In the genomic region with DNA sequence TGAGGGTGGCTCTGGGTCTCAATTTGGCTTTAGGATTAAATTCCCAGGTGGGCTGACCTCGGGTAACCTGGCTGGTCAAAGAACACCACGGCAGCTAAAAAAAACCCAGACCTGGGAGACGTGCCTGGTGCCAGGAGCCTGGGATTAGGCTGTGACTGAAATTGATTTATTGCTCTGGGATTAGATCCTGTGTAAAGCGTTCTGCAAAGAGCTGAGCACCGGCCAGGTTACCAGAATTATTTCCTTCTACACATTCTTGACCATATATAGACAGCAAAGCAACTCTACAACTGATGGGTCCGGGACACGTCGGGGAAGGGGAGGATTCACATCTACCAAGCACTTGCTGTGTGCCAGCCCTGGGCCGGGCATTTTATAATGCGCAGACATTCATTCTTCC, we compare ENCODE assay signal across 18 cellular contexts. TPM values are rescaled to one million over a fixed set of nuclear protein-coding genes. Genes with fewer than 3 reads are reported as not detected.
DNase-seq lines count a peak whose midpoint lies in the region; ATAC-seq, FAIRE-seq and TF ChIP-seq lines count a peak whose summit lies in the region.
"Had no signal": no experiment of that assay in that cellular context is flagged by ENCODE, and none has a peak within 500 bp of the region (broad histone marks: within the 10 kb centered on the region; RNA-seq: fewer than 3 reads in every experiment).

No MANE protein-coding gene starts in this region.

- ATAC-seq in RWPE2 (ENCODE audit: low read depth) (peak; percentile 69), GM18511 (IDR thresholded peaks at IDR 0.05; ENCODE audit: unreplicated experiment) (no peak)
- ATAC-seq: activated CD8-positive, alpha-beta memory T cell treated with anti-CD3 and anti-CD28 coated beads, Interleukin-2, amount 10 ng/mL, durations not matched to agents 7 days and 5 days; PC-3 had no signal

- peak; percentile 49 for DNase-seq in ELF-1 (ENCODE audit: low read depth, low spot score)
- no peak for DNase-seq in RWPE2 (ENCODE audit: low spot score)
- peak; percentile 59 for DNase-seq in left kidney (ENCODE audit: low read depth, low spot score)
- DNase-seq in RCC 7860 (ENCODE audit: low spot score): no peak
- no peak for DNase-seq in activated CD4-positive, alpha-beta T cell treated with anti-CD3 and anti-CD28 coated beads, Interleukin-2, amount 50 U/mL, for 4 hours
- DNase-seq in stimulated activated CD4-positive, alpha-beta T cell treated with anti-CD3 and anti-CD28 coated beads, Interleukin-4, amount 100 ng/mL, for 24 hours: no peak
- DNase-seq: ACHN; activated CD4-positive, CD25-positive, alpha-beta regulatory T cell treated with anti-CD3 and anti-CD28 coated beads, Interleukin-2, amount 50 U/mL, for 72 hours; activated CD8-positive, alpha-beta memory T cell treated with anti-CD3 and anti-CD28 coated beads, Interleukin-2, amount 10 ng/mL, durations not matched to agents 7 days and 5 days; CD4-positive, alpha-beta T cell; DMS79 treated with DMSO at 0.1 percent for 48 hours; endodermal cell; NCI-H2081; PC-3 had no signal

- H3K4me3 ChIP-seq in RWPE2 (ENCODE audit: severe bottlenecking) (no peak overlapping the region), skeletal muscle tissue (ENCODE audit: low read length in 3 of 3) (no peak overlapping the region)
- H3K4me3 ChIP-seq: SK-N-MC, tibial nerve had no signal

- peak overlapping the region in 1 of 3 donors; percentile 57 for H3K9ac ChIP-seq in skeletal muscle tissue (ENCODE audit: low read depth in 1 of 3, low read length in 3 of 3)

- H3K27ac ChIP-seq in RWPE2 (ENCODE audit: poor library complexity, severe bottlenecking) (no peak overlapping the region), skeletal muscle tissue (ENCODE audit: low read depth, low read length) (peak overlapping the region; percentile 4)
- H3K27ac ChIP-seq: SK-N-MC, tibial nerve had no signal

- TF ChIP-seq CTCF in RWPE2 (IDR thresholded peaks at IDR 0.05; ENCODE audit: poor library complexity, severe bottlenecking): no peak

- peaks cover 7% of the 10 kb centered on the region for H3K4me1 ChIP-seq in RWPE2 (ENCODE audit: insufficient read depth, poor library complexity, severe bottlenecking)
- peaks cover 7 to 22% (median 18%) of the 10 kb centered on the region in 3 donors for H3K4me1 ChIP-seq in skeletal muscle tissue (ENCODE audit: control insufficient read depth in 3 of 3, insufficient read depth in 3 of 3, low read length in 3 of 3)
- H3K4me1 ChIP-seq: tibial nerve had no signal

- H3K36me3 ChIP-seq in RWPE2 (ENCODE audit: low read depth) (0 out of 2 replicates have a peak, but pooled peaks cover 5% of the 10 kb centered on the region), skeletal muscle tissue (ENCODE audit: control insufficient read depth in 3 of 3, insufficient read depth in 3 of 3, low read length in 3 of 3) (peaks cover 0 to 5% (median 2%) of the 10 kb centered on the region in 3 donors)

- H3K9me3 ChIP-seq in RWPE2 (ENCODE audit: severe bottlenecking): no peaks in the 10 kb centered on the region
- H3K9me3 ChIP-seq in skeletal muscle tissue (ENCODE audit: control insufficient read depth in 3 of 3, low read length in 3 of 3): no peaks in the 10 kb centered on the region

- H3K27me3 ChIP-seq in RWPE2 (ENCODE audit: insufficient read depth, poor library complexity, severe bottlenecking): no peaks in the 10 kb centered on the region
- no peaks in the 10 kb centered on the region for H3K27me3 ChIP-seq in skeletal muscle tissue (ENCODE audit: control insufficient read depth in 3 of 3, insufficient read depth in 3 of 3, low read length in 3 of 3)
- H3K27me3 ChIP-seq: tibial nerve had no signal

- no peak for FAIRE-seq in RCC 7860 (lab: Jason Lieb, UNC)

RNA-seq across cellular contexts. Expression of gene TMCO4, which starts 45.2 kb away (rescaled TPM):
- total RNA-seq in skeletal muscle tissue: 2.6 TPM

Comparison
In these comparisons a context has a peak if more than half of its experiments do, and no peak if none do; other contexts are left out.
1. DNase-seq: peak in ELF-1 (single experiment) and left kidney (single experiment); none in RWPE2 (single experiment), RCC 7860 (single experiment), activated CD4-positive, alpha-beta T cell treated with anti-CD3 and anti-CD28 coated beads, Interleukin-2, amount 50 U/mL, for 4 hours (0 of 2) and stimulated activated CD4-positive, alpha-beta T cell treated with anti-CD3 and anti-CD28 coated beads, Interleukin-4, amount 100 ng/mL, for 24 hours (single experiment).